8 cellular contexts compared by ENCODE assay signal in genomic region chr12:103495158-103495782, GRCh38. TPM values are rescaled to one million over a fixed set of nuclear protein-coding genes. Genes with fewer than 3 reads are reported as not detected.
DNase-seq lines count a peak whose midpoint lies in the region; ATAC-seq and TF ChIP-seq lines count a peak whose summit lies in the region.

No MANE protein-coding gene starts in this region.

- H3K9me3 Mint-ChIP-seq in chondrocyte (ENCODE audit: low read depth), result peaks cover 4% of the 10 kb centered on the region

- peaks cover 0 to 42% of the 10 kb centered on the region in 2 donors for H3K27me3 ChIP-seq in tibial artery

- peaks cover 7% of the 10 kb centered on the region for H3K4me1 Mint-ChIP-seq in chondrocyte (ENCODE audit: low read depth)

- H3K27ac Mint-ChIP-seq in chondrocyte (ENCODE audit: unreplicated experiment), result no peak overlapping the region

- H3K27me3 Mint-ChIP-seq in chondrocyte (ENCODE audit: low read depth), result peaks cover 48% of the 10 kb centered on the region

- peak; percentile 59 for ATAC-seq in GM21619 (IDR thresholded peaks at IDR 0.05; ENCODE audit: unreplicated experiment)
- ATAC-seq in activated CD4-positive, CD25-positive, alpha-beta regulatory T cell treated with anti-CD3 and anti-CD28 coated beads, Interleukin-2, amount 50 U/mL, for 24 hours, result peak; percentile 53 to 58

- no peaks in the 10 kb centered on the region for H3K36me3 Mint-ChIP-seq in chondrocyte (ENCODE audit: low read depth)

- H3K4me3 ChIP-seq in tibial artery, result peak overlapping the region; percentile 20 to 45

- DNase-seq in D341Med (ENCODE audit: low spot score), result peak; percentile 87
- DNase-seq in NCI-H128 (lab: John Stamatoyannopoulos, UW; ENCODE audit: unreplicated experiment), result peak; percentile 83
- no peak for DNase-seq in chondrocyte (ENCODE audit: low spot score)
- peak; percentile 19 for DNase-seq in mucosa of gallbladder (ENCODE audit: low spot score)
- DNase-seq in tibial artery, result no peak
- no peak for DNase-seq in HuH-7 (ENCODE audit: low spot score)

- TF ChIP-seq CTCF in chondrocyte (IDR thresholded peaks at IDR 0.05) (no peak), tibial artery (IDR thresholded peaks at IDR 0.05) (no peak)

- H3K4me1 ChIP-seq in tibial artery, result peaks cover 0 to 15% (median 11%) of the 10 kb centered on the region in 4 donors

- H3K9me3 ChIP-seq in tibial artery, result no peaks in the 10 kb centered on the region

- intact Hi-C loops in tibial artery (cut with DNase I; ENCODE audit: low total_unique reads), result no loop called here

- H3K27ac ChIP-seq in tibial artery, result no peak overlapping the region

- no peaks in the 10 kb centered on the region for H3K36me3 ChIP-seq in tibial artery

- peak overlapping the region; percentile 33 for H3K4me3 Mint-ChIP-seq in chondrocyte (ENCODE audit: unreplicated experiment)

RNA-seq across cellular contexts. Expression of gene C12orf42, which starts 0.5 kb away (rescaled TPM):
- total RNA-seq in chondrocyte, result not detected in 3 replicates
- total RNA-seq in mucosa of gallbladder, result not detected

Comparison
In these comparisons a context has a peak if more than half of its experiments do, and no peak if none do; other contexts are left out.
1. DNase-seq: peak in D341Med (single experiment), NCI-H128 (single experiment) and mucosa of gallbladder (single experiment); none in chondrocyte (single experiment), tibial artery (0 of 2) and HuH-7 (single experiment).